9 cellular contexts compared by ENCODE assay signal in the genomic region with DNA sequence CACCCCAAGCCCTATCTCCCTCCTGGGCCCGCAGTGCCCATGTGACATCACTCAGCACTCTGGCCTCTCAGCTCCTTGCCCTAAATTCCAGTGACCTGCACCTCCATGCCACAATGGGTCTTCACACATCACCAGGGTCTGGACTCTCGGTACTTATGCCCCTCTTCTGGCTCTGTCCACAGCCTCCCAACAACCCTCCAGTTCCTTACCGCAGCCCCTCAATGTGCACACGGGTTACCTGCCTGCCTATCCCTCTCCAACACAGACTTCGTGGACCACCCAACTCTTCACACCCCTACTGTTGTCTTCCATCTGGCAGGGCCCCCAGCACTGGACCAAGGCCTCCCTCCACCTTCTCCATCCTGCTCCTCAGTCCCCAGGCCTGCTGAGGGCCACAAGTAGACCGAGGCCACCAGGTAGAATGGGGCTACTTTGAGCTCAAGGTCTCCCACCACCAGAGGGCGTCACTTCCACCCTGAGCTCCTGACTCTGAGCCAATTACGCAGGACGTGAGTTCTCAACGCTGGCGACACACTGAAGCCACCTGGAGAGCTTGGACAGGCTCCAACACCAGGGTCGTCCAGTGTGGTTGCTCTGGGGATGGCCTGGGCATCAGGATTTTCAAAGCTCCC.
A peak's percentile ranks its signal among the peaks of the same experiment; 100 is the strongest.
DNase-seq lines count a peak whose midpoint lies in the region; ATAC-seq and TF ChIP-seq lines count a peak whose summit lies in the region.
"Had no signal": no experiment of that assay in that cellular context is flagged by ENCODE, and none has a peak within 500 bp of the region (broad histone marks: within the 10 kb centered on the region; RNA-seq: fewer than 3 reads in every experiment).

No MANE protein-coding gene starts in this region.

- no peak overlapping the region for H3K9ac ChIP-seq in NT2/D1 (ENCODE audit: insufficient read length, low read depth)

- peaks cover 2% of the 10 kb centered on the region for H3K27me3 Mint-ChIP-seq in activated T-helper 1 cell treated with anti-CD3 and anti-CD28 coated beads, Interleukin-12 subunit alpha, Interleukin-12 subunit beta, Interleukin-2, Interleukin-4 antibody, amounts not matched to agents 30 ng/mL and 10 ng/mL and 1 ng/mL, durations not matched to agents 14 hours and 24 hours and 36 hours (ENCODE audit: insufficient read depth)

- no peaks in the 10 kb centered on the region for H3K36me3 Mint-ChIP-seq in activated T-helper 1 cell treated with anti-CD3 and anti-CD28 coated beads, Interleukin-12 subunit alpha, Interleukin-12 subunit beta, Interleukin-2, Interleukin-4 antibody, amounts not matched to agents 30 ng/mL and 10 ng/mL and 1 ng/mL, durations not matched to agents 14 hours and 24 hours and 36 hours (ENCODE audit: low read depth)

- H3K4me1 ChIP-seq in cardiac muscle cell (ENCODE audit: low read depth), result no peaks in the 10 kb centered on the region
- peaks cover 6% of the 10 kb centered on the region for H3K4me1 ChIP-seq in NT2/D1 (ENCODE audit: insufficient read depth, insufficient read length)
- H3K4me1 ChIP-seq in vagina, result no peaks in the 10 kb centered on the region
- H3K4me1 ChIP-seq: heart right ventricle had no signal

- H3K9me3 ChIP-seq in cardiac muscle cell (ENCODE audit: low read depth) (no peaks in the 10 kb centered on the region), NT2/D1 (ENCODE audit: insufficient read depth, low read length) (no peaks in the 10 kb centered on the region; the same call in 1 of the 2 replicates), vagina (no peaks in the 10 kb centered on the region)
- H3K9me3 ChIP-seq: heart right ventricle had no signal

- DNase-seq in cardiac muscle cell (ENCODE audit: low read depth in 1 of 2, low spot score in 1 of 2) (peak in 1 of 2 donors; percentile 15), Right ventricle myocardium inferior (ENCODE audit: missing footprints) (no peak), NT2/D1 (ENCODE audit: low read depth, low spot score) (peak; percentile 50), fibroblast of the aortic adventitia (ENCODE audit: low read depth) (no peak), vagina (ENCODE audit: extremely low spot score in 2 of 2) (peak; percentile 58 to 84), coronary artery (ENCODE audit: low spot score) (no peak), kidney tubule cell (ENCODE audit: low spot score) (no peak)
- DNase-seq in activated T-helper 1 cell treated with anti-CD3 and anti-CD28 coated beads, Interleukin-12 subunit alpha, Interleukin-12 subunit beta, Interleukin-2, Interleukin-4 antibody, amounts not matched to agents 30 ng/mL and 10 ng/mL and 1 ng/mL, durations not matched to agents 14 hours and 24 hours and 36 hours (ENCODE audit: low spot score), result no peak
- DNase-seq: heart right ventricle had no signal

- intact Hi-C loops in Right ventricle myocardium inferior (cut with DNase I), result no loop called here
- intact Hi-C loops in vagina (cut with DNase I), result no loop called here
- intact Hi-C loops in activated T-helper 1 cell treated with anti-CD3 and anti-CD28 coated beads, Interleukin-12 subunit alpha, Interleukin-12 subunit beta, Interleukin-2, Interleukin-4 antibody, amounts not matched to agents 30 ng/mL and 10 ng/mL and 1 ng/mL, durations not matched to agents 14 hours and 24 hours and 36 hours (cut with micrococcal nuclease), result loop anchor here (5.0 kb wide), 1 partner anchor 256 kb away; no protein-coding TSS in a partner anchor

- TF ChIP-seq CTCF in cardiac muscle cell (IDR thresholded peaks at IDR 0.05; ENCODE audit: low read depth, low read length) (peak; percentile 37), fibroblast of the aortic adventitia (IDR thresholded peaks at IDR 0.05; ENCODE audit: insufficient read depth, low read length) (peak; percentile 12), vagina (IDR thresholded peaks at IDR 0.05) (no peak), coronary artery (IDR thresholded peaks at IDR 0.05) (no peak)

- H3K4me3 ChIP-seq in cardiac muscle cell, result no peak overlapping the region
- H3K4me3 ChIP-seq in NT2/D1 (ENCODE audit: insufficient read length, low read depth), result no peak overlapping the region
- no peak overlapping the region for H3K4me3 ChIP-seq in fibroblast of the aortic adventitia (ENCODE audit: low read depth, low read length)
- H3K4me3 ChIP-seq in vagina, result no peak overlapping the region
- no peak overlapping the region for H3K4me3 ChIP-seq in coronary artery
- H3K4me3 ChIP-seq: heart right ventricle had no signal

- H3K27ac ChIP-seq in cardiac muscle cell (no peak overlapping the region), vagina (no peak overlapping the region), coronary artery (no peak overlapping the region)
- H3K27ac ChIP-seq: heart right ventricle had no signal

- ATAC-seq in Right ventricle myocardium inferior, result no peak
- ATAC-seq: heart right ventricle had no signal

- no peaks in the 10 kb centered on the region for H3K36me3 ChIP-seq in cardiac muscle cell
- H3K36me3 ChIP-seq in NT2/D1 (ENCODE audit: insufficient read depth, insufficient read length, low read length), result no peaks in the 10 kb centered on the region
- no peaks in the 10 kb centered on the region for H3K36me3 ChIP-seq in vagina
- H3K36me3 ChIP-seq: heart right ventricle had no signal

- H3K27me3 ChIP-seq in cardiac muscle cell, result no peaks in the 10 kb centered on the region
- H3K27me3 ChIP-seq in NT2/D1 (ENCODE audit: insufficient read depth, insufficient read length), result no peaks in the 10 kb centered on the region
- no peaks in the 10 kb centered on the region for H3K27me3 ChIP-seq in vagina

- no peaks in the 10 kb centered on the region for H3K9me3 Mint-ChIP-seq in activated T-helper 1 cell treated with anti-CD3 and anti-CD28 coated beads, Interleukin-12 subunit alpha, Interleukin-12 subunit beta, Interleukin-2, Interleukin-4 antibody, amounts not matched to agents 30 ng/mL and 10 ng/mL and 1 ng/mL, durations not matched to agents 14 hours and 24 hours and 36 hours

- no peak overlapping the region for H3K4me3 Mint-ChIP-seq in activated T-helper 1 cell treated with anti-CD3 and anti-CD28 coated beads, Interleukin-12 subunit alpha, Interleukin-12 subunit beta, Interleukin-2, Interleukin-4 antibody, amounts not matched to agents 30 ng/mL and 10 ng/mL and 1 ng/mL, durations not matched to agents 14 hours and 24 hours and 36 hours

- no peak for TF ChIP-seq POLR2A in vagina (IDR thresholded peaks at IDR 0.05)

- no peak overlapping the region for H3K27ac Mint-ChIP-seq in activated T-helper 1 cell treated with anti-CD3 and anti-CD28 coated beads, Interleukin-12 subunit alpha, Interleukin-12 subunit beta, Interleukin-2, Interleukin-4 antibody, amounts not matched to agents 30 ng/mL and 10 ng/mL and 1 ng/mL, durations not matched to agents 14 hours and 24 hours and 36 hours

- no peaks in the 10 kb centered on the region for H3K4me1 Mint-ChIP-seq in activated T-helper 1 cell treated with anti-CD3 and anti-CD28 coated beads, Interleukin-12 subunit alpha, Interleukin-12 subunit beta, Interleukin-2, Interleukin-4 antibody, amounts not matched to agents 30 ng/mL and 10 ng/mL and 1 ng/mL, durations not matched to agents 14 hours and 24 hours and 36 hours (ENCODE audit: low read depth)

Comparison
In these comparisons a context has a peak if more than half of its experiments do, and no peak if none do; other contexts are left out.
1. DNase-seq: peak in NT2/D1 (single experiment) and vagina (2 of 2); none in Right ventricle myocardium inferior (single experiment), fibroblast of the aortic adventitia (single experiment), activated T-helper 1 cell treated with anti-CD3 and anti-CD28 coated beads, Interleukin-12 subunit alpha, Interleukin-12 subunit beta, Interleukin-2, Interleukin-4 antibody, amounts not matched to agents 30 ng/mL and 10 ng/mL and 1 ng/mL, durations not matched to agents 14 hours and 24 hours and 36 hours (single experiment), coronary artery (single experiment) and kidney tubule cell (single experiment).
2. CTCF ChIP-seq: peak in cardiac muscle cell (single experiment) and fibroblast of the aortic adventitia (single experiment); none in vagina (0 of 3) and coronary artery (single experiment).